ENCODE assay signal across 9 cellular contexts in the genomic region with DNA sequence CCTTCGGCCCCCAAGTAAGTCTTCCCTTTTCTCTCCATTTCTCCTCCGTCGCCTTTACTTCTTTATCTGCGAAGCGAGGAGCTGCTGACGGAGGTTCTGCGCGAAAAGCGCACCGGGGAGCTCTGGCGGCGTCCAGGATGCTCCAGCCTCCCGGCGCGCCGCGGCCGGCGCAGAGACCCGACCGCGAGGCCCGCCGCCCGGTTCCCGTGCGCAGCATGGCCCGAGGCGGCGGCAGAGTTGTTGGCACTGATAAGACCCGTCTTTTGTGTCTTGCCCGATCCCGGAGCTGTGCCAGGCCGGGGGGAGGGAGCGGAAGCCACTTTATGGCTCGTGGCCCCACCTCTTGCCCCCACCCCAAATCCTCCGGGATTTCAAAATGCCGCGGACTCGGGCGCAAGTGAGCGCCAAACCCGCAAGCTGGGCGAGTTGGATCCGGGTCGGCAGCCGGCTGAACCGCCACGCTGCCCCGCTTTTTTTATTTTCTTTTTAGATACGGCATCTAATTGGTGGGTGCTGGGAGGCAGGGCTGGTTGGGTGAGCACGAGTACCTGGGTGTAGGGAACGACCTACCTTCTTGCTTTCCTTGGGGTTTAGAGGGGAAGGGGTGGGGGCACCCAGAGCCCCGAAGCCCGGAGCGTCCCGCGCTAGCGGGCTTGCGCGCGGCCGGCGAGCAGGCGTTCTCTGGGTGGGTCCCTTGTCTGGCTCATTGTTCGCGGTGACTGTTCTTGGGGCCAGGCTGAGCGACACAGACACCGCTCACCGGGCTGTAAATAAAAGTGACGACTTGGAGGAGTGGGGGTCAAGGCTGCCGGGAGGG.
DNase-seq lines count a peak whose midpoint lies in the region; ATAC-seq and TF ChIP-seq lines count a peak whose summit lies in the region.
"Had no signal": no experiment of that assay in that cellular context is flagged by ENCODE, and none has a peak within 500 bp of the region (broad histone marks: within the 10 kb centered on the region; RNA-seq: fewer than 3 reads in every experiment).

No MANE protein-coding gene starts in this region.

- no peak for DNase-seq in activated CD4-positive, alpha-beta T cell treated with anti-CD3 and anti-CD28 coated beads for 36 hours
- no peak for DNase-seq in activated CD4-positive, alpha-beta T cell treated with anti-CD3 and anti-CD28 coated beads for 48 hours
- no peak for DNase-seq in Panc1 (ENCODE audit: low read depth, low spot score)
- DNase-seq in fibroblast of villous mesenchyme (ENCODE audit: low read depth) = no peak
- no peak for DNase-seq in omental fat pad (ENCODE audit: low spot score)
- no peak for DNase-seq in adrenal gland
- DNase-seq: DND-41 had no signal

- H3K36me3 Mint-ChIP-seq in activated CD4-positive, alpha-beta T cell treated with anti-CD3 and anti-CD28 coated beads for 36 hours (ENCODE audit: low read depth) = no peaks in the 10 kb centered on the region

- intact Hi-C loops in activated CD4-positive, alpha-beta T cell treated with anti-CD3 and anti-CD28 coated beads for 36 hours (cut with DNase I, micrococcal nuclease) = no loop called here
- intact Hi-C loops in Panc1 (cut with micrococcal nuclease; ENCODE audit: unreplicated experiment) (loop anchor here (10.0 kb wide), 1 partner anchor 870 kb away; no protein-coding TSS in a partner anchor), adrenal gland (cut with DNase I) (no loop called here)

- H3K27ac ChIP-seq in Panc1 (ENCODE audit: low read length) (no peak overlapping the region), adrenal gland (no peak overlapping the region)

- in situ Hi-C loops in Panc1 (cut with HindIII; ENCODE audit: low pct_unique_long_range_greater_than_20kb, low sequenced_read_pairs) = no loop called here

- POLR2A ChIA-PET in activated CD4-positive, alpha-beta T cell treated with anti-CD3 and anti-CD28 coated beads for 36 hours (lab: Charles Lee) = no interaction called here
- POLR2A ChIA-PET in Panc1 (lab: Charles Lee) = no interaction called here

- BruUV-seq in Panc1 (replicated peaks; lab: Mats Ljungman, UMichigan) = no TSS peak

- H3K27ac Mint-ChIP-seq in activated CD4-positive, alpha-beta T cell treated with anti-CD3 and anti-CD28 coated beads for 36 hours = no peak overlapping the region

- no peaks in the 10 kb centered on the region for H3K9me3 Mint-ChIP-seq in activated CD4-positive, alpha-beta T cell treated with anti-CD3 and anti-CD28 coated beads for 36 hours (ENCODE audit: low read depth)

- no peaks in the 10 kb centered on the region for H3K36me3 ChIP-seq in Panc1 (ENCODE audit: control insufficient read depth, insufficient read depth, low read length)
- no peaks in the 10 kb centered on the region for H3K36me3 ChIP-seq in adrenal gland (replicated peaks in 1 of 2)

- no peak for TF ChIP-seq POLR2A in adrenal gland (IDR thresholded peaks at IDR 0.05)

- peaks cover 47% of the 10 kb centered on the region for H3K27me3 Mint-ChIP-seq in activated CD4-positive, alpha-beta T cell treated with anti-CD3 and anti-CD28 coated beads for 36 hours

- no peak for TF ChIP-seq CTCF in Panc1 (IDR thresholded peaks at IDR 0.05)
- TF ChIP-seq CTCF in fibroblast of villous mesenchyme (IDR thresholded peaks at IDR 0.05; ENCODE audit: insufficient read depth, low read depth, low read length) = no peak
- TF ChIP-seq CTCF in omental fat pad (IDR thresholded peaks at IDR 0.05) = no peak
- no peak for TF ChIP-seq CTCF in adrenal gland (IDR thresholded peaks at IDR 0.05)

- peak overlapping the region; percentile 38 for H3K4me3 Mint-ChIP-seq in activated CD4-positive, alpha-beta T cell treated with anti-CD3 and anti-CD28 coated beads for 36 hours

- H3K27me3 ChIP-seq in Panc1 (ENCODE audit: control insufficient read depth, insufficient read depth, low read length) = peaks cover 5% of the 10 kb centered on the region; the same call in 1 of the 2 replicates
- H3K27me3 ChIP-seq in adrenal gland = peaks cover 33% of the 10 kb centered on the region

- H3K9me3 ChIP-seq in Panc1 (ENCODE audit: control insufficient read depth, insufficient read depth, low read depth, low read length) = no peaks in the 10 kb centered on the region
- H3K9me3 ChIP-seq in adrenal gland (replicated peaks in 1 of 3) = no peaks in the 10 kb centered on the region

- H3K4me1 ChIP-seq in Panc1 (ENCODE audit: control insufficient read depth, insufficient read depth, low read length) (no peaks in the 10 kb centered on the region), adrenal gland (replicated peaks in 1 of 2) (peaks cover 10 to 12% of the 10 kb centered on the region in 2 donors)

- no peak for ATAC-seq in activated CD4-positive, alpha-beta T cell treated with anti-CD3 and anti-CD28 coated beads for 36 hours
- ATAC-seq in Panc1 (peak; percentile 71), omental fat pad (ENCODE audit: low FRiP score) (peak; percentile 37), GM18861 (IDR thresholded peaks at IDR 0.05; ENCODE audit: unreplicated experiment) (no peak), GM19324 (IDR thresholded peaks at IDR 0.05; ENCODE audit: low FRiP score, unreplicated experiment) (no peak)

- H3K4me3 ChIP-seq in Panc1 (ENCODE audit: low read depth in 2 of 2, low read length in 2 of 2) (peak overlapping the region; percentile 28 to 36), fibroblast of villous mesenchyme (ENCODE audit: low read depth, low read length) (peak overlapping the region; percentile 26), adrenal gland (peak overlapping the region in 2 of 4 donors; percentile 14 to 40)

- 0 to 2% (median 1%) methylated on average over 32 to 72 of the region's 72 CpGs for WGBS in adrenal gland, 4 donors

- CTCF ChIA-PET in activated CD4-positive, alpha-beta T cell treated with anti-CD3 and anti-CD28 coated beads for 36 hours (lab: Charles Lee) = interaction anchor here (0.6 to 1.8 kb wide), 3 partner anchors 11 to 1111 kb away, joined by 3 to 9 read pairs (median 3); no protein-coding TSS in a partner anchor
- CTCF ChIA-PET in Panc1 (lab: Charles Lee) = no interaction called here

- H3K4me1 Mint-ChIP-seq in activated CD4-positive, alpha-beta T cell treated with anti-CD3 and anti-CD28 coated beads for 36 hours = peaks cover 10% of the 10 kb centered on the region

Comparison
In these comparisons a context has a peak if more than half of its experiments do, and no peak if none do; other contexts are left out.
1. ATAC-seq: peak in Panc1 (single experiment) and omental fat pad (single experiment); none in activated CD4-positive, alpha-beta T cell treated with anti-CD3 and anti-CD28 coated beads for 36 hours (single experiment), GM18861 (single experiment) and GM19324 (single experiment).